ENCODE assay signal across 10 cellular contexts in the genomic region with DNA sequence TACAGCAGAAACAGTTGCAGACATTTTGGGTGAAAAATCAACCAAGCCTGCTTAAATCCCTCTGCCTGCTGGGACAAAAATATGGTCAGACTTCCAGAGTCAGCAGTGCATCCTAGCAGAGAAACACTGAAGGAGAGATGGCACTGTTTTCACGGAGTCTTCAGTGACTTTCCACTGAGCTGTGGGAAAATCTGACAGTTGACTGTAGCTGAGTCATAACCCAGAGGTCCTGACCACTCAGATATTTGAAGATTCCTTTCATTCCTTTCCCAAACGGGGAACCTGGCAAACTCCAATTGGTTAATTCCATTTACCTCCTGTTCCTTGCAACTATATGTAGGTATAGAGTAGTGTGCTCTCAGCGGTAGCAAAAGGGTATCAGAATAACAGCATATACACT. TPM values are rescaled to one million over a fixed set of nuclear protein-coding genes. Genes with fewer than 3 reads are reported as not detected.
DNase-seq lines count a peak whose midpoint lies in the region; ATAC-seq, FAIRE-seq and TF ChIP-seq lines count a peak whose summit lies in the region.
"Had no signal": no experiment of that assay in that cellular context is flagged by ENCODE, and none has a peak within 500 bp of the region (broad histone marks: within the 10 kb centered on the region; RNA-seq: fewer than 3 reads in every experiment).

No MANE protein-coding gene starts in this region.

- peak overlapping the region in 1 of 3 donors; percentile 28 for H3K27ac ChIP-seq in right lobe of liver

- H3K9me3 ChIP-seq in right lobe of liver, result no peaks in the 10 kb centered on the region

- WGBS in right lobe of liver (ENCODE audit: insufficient coverage, low coverage, low lambda C conversion rate, missing lambda C conversion rate), result 36% methylated on average over 2 of the region's 3 CpGs

- FAIRE-seq in HTR-8/SVneo (lab: Jason Lieb, UNC), result no peak

- intact Hi-C loops in right lobe of liver (cut with DNase I), result no loop called here
- intact Hi-C loops in sciatic nerve (cut with DNase I), result no loop called here

- no peak for TF ChIP-seq CTCF in right lobe of liver (IDR thresholded peaks at IDR 0.05)

- ATAC-seq in right lobe of liver (peak; percentile 33 to 78 (median 52)), HG03159 (IDR thresholded peaks at IDR 0.05; ENCODE audit: unreplicated experiment) (no peak), sciatic nerve (no peak)
- ATAC-seq: activated CD4-positive, alpha-beta T cell treated with anti-CD3 and anti-CD28 coated beads for 36 hours had no signal

- H3K4me1 ChIP-seq in right lobe of liver, result peaks cover 0 to 7% (median 0%) of the 10 kb centered on the region in 4 donors

- no peak for TF ChIP-seq POLR2A in right lobe of liver (IDR thresholded peaks at IDR 0.05)

- H3K36me3 ChIP-seq in right lobe of liver, result peaks cover 0 to 4% (median 0%) of the 10 kb centered on the region in 4 donors

- no peaks in the 10 kb centered on the region for H3K27me3 ChIP-seq in right lobe of liver

- H3K4me3 ChIP-seq in right lobe of liver, result no peak overlapping the region

- DNase-seq in AG08396 (ENCODE audit: low spot score) (peak; percentile 77), HTR-8/SVneo (ENCODE audit: insufficient read length, low spot score) (peak; percentile 65), cerebellum (ENCODE audit: low spot score) (peak; percentile 27), right lobe of liver (peak in 1 of 3 donors; percentile 22), hypothalamus (lab: John Stamatoyannopoulos, UW) (no peak), sciatic nerve (ENCODE audit: low spot score) (no peak), NCI-H2081 treated with DMSO at 0.1 percent for 48 hours (lab: John Stamatoyannopoulos, UW) (no peak)
- DNase-seq: activated CD4-positive, alpha-beta T cell treated with anti-CD3 and anti-CD28 coated beads for 36 hours; activated naive CD8-positive, alpha-beta T cell treated with anti-CD3 and anti-CD28 coated beads for 36 hours had no signal

RNA-seq across cellular contexts. Expression of a gene that starts 20.9 kb away (rescaled TPM):
- total RNA-seq in cerebellum, result 0.45 TPM
- 100 to 1,000 TPM in 3 of 6 experiments, 10 to 100 TPM in 3; 50.6 to 169 (median 100) TPM for total RNA-seq in right lobe of liver
- 1.3 TPM for total RNA-seq in sciatic nerve

RNA-seq across cellular contexts. Expression of a gene that starts 46.8 kb away (rescaled TPM):
- total RNA-seq in cerebellum, result 12.9 TPM
- 1 to 10 TPM; 2.0 to 7.7 (median 3.6) TPM for total RNA-seq in right lobe of liver
- total RNA-seq in sciatic nerve, result 8.4 TPM

Comparison
In these comparisons a context has a peak if more than half of its experiments do, and no peak if none do; other contexts are left out.
1. DNase-seq: peak in AG08396 (single experiment), HTR-8/SVneo (single experiment) and cerebellum (single experiment); none in hypothalamus (0 of 51), sciatic nerve (single experiment) and NCI-H2081 treated with DMSO at 0.1 percent for 48 hours (single experiment).
2. ATAC-seq: peak in right lobe of liver (4 of 4); none in HG03159 (single experiment) and sciatic nerve (single experiment).
3. RNA of a gene that starts 20.9 kb away (total RNA-seq): 50.6 to 169 TPM in right lobe of liver; 1.3 TPM in sciatic nerve (single experiment) and 0.45 TPM in cerebellum (single experiment); every median in the first group is over 10 times any median in the second.